Comparison of ENCODE assay signal across 12 cellular contexts in the genomic region with DNA sequence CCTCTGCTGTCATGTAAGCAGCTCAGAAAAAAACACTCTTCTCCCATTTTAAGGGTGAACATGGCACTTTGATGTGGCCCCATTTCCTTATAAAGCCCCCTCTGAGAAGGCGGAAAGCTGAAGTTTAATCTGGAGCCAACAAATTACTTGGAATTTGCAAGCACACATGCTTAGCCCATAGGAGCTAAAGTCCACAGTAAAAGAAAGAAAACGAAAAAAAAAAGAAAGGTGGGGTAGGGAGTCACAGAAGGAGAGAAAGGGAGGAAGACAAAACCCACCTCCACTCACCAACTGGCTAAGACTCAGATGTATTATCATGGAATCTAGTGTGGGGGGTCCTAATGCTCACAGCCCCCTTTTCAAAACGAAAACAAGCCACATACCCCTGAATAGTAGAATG.
"Had no signal": no experiment of that assay in that cellular context is flagged by ENCODE, and none has a peak within 500 bp of the region (broad histone marks: within the 10 kb centered on the region; RNA-seq: fewer than 3 reads in every experiment).

No MANE protein-coding gene starts in this region.

- ATAC-seq: gastrocnemius medialis; left ventricle myocardium superior; stimulated activated memory B cell treated with anti-CD40 and anti-IgM and Interleukin-4, amounts not matched to agents 10 μg/mL and 1 μg/mL and 100 μg/mL, for 72 hours had no signal

- H3K36me3 ChIP-seq: gastrocnemius medialis had no signal

- DNase-seq: activated CD4-positive, alpha-beta T cell treated with anti-CD3 and anti-CD28 coated beads, Interleukin-2, amount 50 U/mL, for 4 hours; activated effector memory CD4-positive, alpha-beta T cell treated with anti-CD3 and anti-CD28 coated beads, Interleukin-2, amount 50 U/mL, for 16 hours; activated T-cell treated with anti-CD3 and anti-CD28 coated beads, Interleukin-2, amount 50 U/mL, for 24 hours; central memory CD4-positive, alpha-beta T cell; effector memory CD4-positive, alpha-beta T cell; gastrocnemius medialis; kidney; left ventricle myocardium superior; mesendoderm; T-helper 2 cell; trophoblast cell had no signal

- H3K27ac Mint-ChIP-seq: activated T-cell treated with anti-CD3 and anti-CD28 coated beads, Interleukin-2, amount 50 U/mL, for 24 hours had no signal

- H3K9me3 ChIP-seq: gastrocnemius medialis had no signal

- H3K4me1 ChIP-seq: gastrocnemius medialis had no signal

- H3K4me3 ChIP-seq: gastrocnemius medialis had no signal

- H3K4me3 Mint-ChIP-seq: activated T-cell treated with anti-CD3 and anti-CD28 coated beads, Interleukin-2, amount 50 U/mL, for 24 hours; stimulated activated memory B cell treated with anti-CD40 and anti-IgM and Interleukin-4, amounts not matched to agents 10 μg/mL and 1 μg/mL and 100 μg/mL, for 72 hours had no signal

- H3K36me3 Mint-ChIP-seq: stimulated activated memory B cell treated with anti-CD40 and anti-IgM and Interleukin-4, amounts not matched to agents 10 μg/mL and 1 μg/mL and 100 μg/mL, for 72 hours had no signal

- H3K9me3 Mint-ChIP-seq: activated T-cell treated with anti-CD3 and anti-CD28 coated beads, Interleukin-2, amount 50 U/mL, for 24 hours had no signal

- H3K27ac ChIP-seq: gastrocnemius medialis had no signal
